ENCODE assay signal across 18 cellular contexts in genomic region chr4:29983890-29984289, GRCh38.
"Had no signal": no experiment of that assay in that cellular context is flagged by ENCODE, and none has a peak within 500 bp of the region (broad histone marks: within the 10 kb centered on the region; RNA-seq: fewer than 3 reads in every experiment).

No MANE protein-coding gene starts in this region.

- H3K36me3 Mint-ChIP-seq: activated naive CD4-positive, alpha-beta T cell treated with anti-CD3 and anti-CD28 coated beads, Interleukin-2, amount 10 ng/mL, durations not matched to agents 7 days and 5 days; memory B cell had no signal

- H3K36me3 ChIP-seq: heart left ventricle, right atrium auricular region, thyroid gland, uterus had no signal

- H3K9me3 ChIP-seq: heart left ventricle, right atrium auricular region, thyroid gland, uterus had no signal

- H3K4me3 Mint-ChIP-seq: activated B cell treated with CpG ODN at 0.5 μM for 24 hours; activated CD4-positive, alpha-beta T cell treated with anti-CD3 and anti-CD28 coated beads, Interleukin-2, amount 10 ng/mL, durations not matched to agents 24 days and 14 days; activated naive CD4-positive, alpha-beta T cell treated with anti-CD3 and anti-CD28 coated beads, Interleukin-2, amount 10 ng/mL, durations not matched to agents 7 days and 5 days; activated T-helper 17 cell treated with anti-CD3 and anti-CD28 coated beads, Interleukin-2, amount 50 U/mL, for 72 hours; memory B cell; natural killer cell treated with Interleukin-12 subunit alpha and Interleukin-12 subunit beta and Interleukin-15 and Interleukin-18, amount 100 ng/mL, for 72 hours had no signal

- ATAC-seq: activated T-helper 17 cell treated with anti-CD3 and anti-CD28 coated beads, Interleukin-2, amount 50 U/mL, for 72 hours; heart left ventricle; left lobe of liver; natural killer cell treated with Interleukin-12 subunit alpha and Interleukin-12 subunit beta and Interleukin-15 and Interleukin-18, amount 100 ng/mL, for 72 hours had no signal

- DNase-seq: activated B cell treated with CpG ODN at 0.5 μM for 24 hours; activated CD4-positive, alpha-beta T cell treated with anti-CD3 and anti-CD28 coated beads, Interleukin-2, amount 10 ng/mL, durations not matched to agents 24 days and 14 days; activated CD8-positive, alpha-beta memory T cell treated with anti-CD3 and anti-CD28 coated beads for 24 hours; activated naive CD4-positive, alpha-beta T cell treated with anti-CD3 and anti-CD28 coated beads, Interleukin-2, amount 10 ng/mL, durations not matched to agents 7 days and 5 days; activated T-cell treated with anti-CD3 and anti-CD28 coated beads for 4 hours; central memory CD4-positive, alpha-beta T cell; effector CD4-positive, alpha-beta T cell; heart left ventricle; nucleus accumbens; thyroid gland; uterus had no signal

- H3K4me1 ChIP-seq: heart left ventricle, right atrium auricular region, thyroid gland, uterus had no signal

- H3K27ac ChIP-seq: coronary artery, heart left ventricle, right atrium auricular region, skin epidermis, thyroid gland, uterus had no signal

- H3K4me1 Mint-ChIP-seq: activated B cell treated with CpG ODN at 0.5 μM for 24 hours; activated CD4-positive, alpha-beta T cell treated with anti-CD3 and anti-CD28 coated beads, Interleukin-2, amount 10 ng/mL, durations not matched to agents 24 days and 14 days; activated naive CD4-positive, alpha-beta T cell treated with anti-CD3 and anti-CD28 coated beads, Interleukin-2, amount 10 ng/mL, durations not matched to agents 7 days and 5 days; activated T-helper 17 cell treated with anti-CD3 and anti-CD28 coated beads, Interleukin-2, amount 50 U/mL, for 72 hours; memory B cell had no signal

- H3K27ac Mint-ChIP-seq: activated B cell treated with CpG ODN at 0.5 μM for 24 hours; activated CD4-positive, alpha-beta T cell treated with anti-CD3 and anti-CD28 coated beads, Interleukin-2, amount 10 ng/mL, durations not matched to agents 24 days and 14 days; activated naive CD4-positive, alpha-beta T cell treated with anti-CD3 and anti-CD28 coated beads, Interleukin-2, amount 10 ng/mL, durations not matched to agents 7 days and 5 days; activated T-helper 17 cell treated with anti-CD3 and anti-CD28 coated beads, Interleukin-2, amount 50 U/mL, for 72 hours; memory B cell; natural killer cell treated with Interleukin-12 subunit alpha and Interleukin-12 subunit beta and Interleukin-15 and Interleukin-18, amount 100 ng/mL, for 72 hours had no signal

- H3K27me3 ChIP-seq: heart left ventricle, right atrium auricular region, thyroid gland, uterus had no signal

- H3K4me3 ChIP-seq: coronary artery, heart left ventricle, right atrium auricular region, skin epidermis, thyroid gland, uterus had no signal

- H3K27me3 Mint-ChIP-seq: activated B cell treated with CpG ODN at 0.5 μM for 24 hours; activated CD4-positive, alpha-beta T cell treated with anti-CD3 and anti-CD28 coated beads, Interleukin-2, amount 10 ng/mL, durations not matched to agents 24 days and 14 days; activated naive CD4-positive, alpha-beta T cell treated with anti-CD3 and anti-CD28 coated beads, Interleukin-2, amount 10 ng/mL, durations not matched to agents 7 days and 5 days; activated T-helper 17 cell treated with anti-CD3 and anti-CD28 coated beads, Interleukin-2, amount 50 U/mL, for 72 hours; memory B cell; natural killer cell treated with Interleukin-12 subunit alpha and Interleukin-12 subunit beta and Interleukin-15 and Interleukin-18, amount 100 ng/mL, for 72 hours had no signal
